Comparison of ENCODE assay signal across 3 cellular contexts in genomic region chr6:149186873-149187272, GRCh38.
TF ChIP-seq lines count a peak whose summit lies in the region.

No MANE protein-coding gene starts in this region.

TF ChIP-seq in HepG2, 621 proteins besides CTCF, POLR2A, EP300 and RAD21:
- TF ChIP-seq ZEB1 (IDR thresholded peaks at IDR 0.05; ENCODE audit: insufficient replicate concordance, low read depth) (no peak), RAD51 (IDR thresholded peaks at IDR 0.05; ENCODE audit: borderline replicate concordance) (peak; percentile 74; the same call in 1 of the 2 replicates)

TF ChIP-seq in GM12891, 5 proteins besides CTCF, POLR2A, EP300 and RAD21:
- TF ChIP-seq POLR2AphosphoS5 (IDR thresholded peaks at IDR 0.05; ENCODE audit: low read depth, low read length) (no peak), POU2F2 (IDR thresholded peaks at IDR 0.05; ENCODE audit: low read depth, low read length) (no peak), PAX5 (IDR thresholded peaks at IDR 0.05; ENCODE audit: insufficient read depth, low read length, severe bottlenecking) (no peak), TAF1 (IDR thresholded peaks at IDR 0.05; ENCODE audit: low read depth, low read length) (no peak), SPI1 (IDR thresholded peaks at IDR 0.05; ENCODE audit: low read depth, low read length) (no peak)
TF ChIP-seq in GM12891: peak in this region for 0.

TF ChIP-seq in K562, 482 proteins besides CTCF, POLR2A, EP300 and RAD21:
- TF ChIP-seq SRSF9 (IDR thresholded peaks at IDR 0.05; ENCODE audit: borderline replicate concordance, low read depth, low read length) (no peak), RAD51 (IDR thresholded peaks at IDR 0.05; ENCODE audit: borderline replicate concordance, low read depth) (0 out of 2 replicates have a peak, but pooled peaks have one; percentile 24), ZSCAN32 (CRISPR knock-in tag; IDR thresholded peaks at IDR 0.05) (no peak), MITF (IDR thresholded peaks at IDR 0.05) (no peak), ZNF79 (CRISPR knock-in tag; IDR thresholded peaks at IDR 0.05; ENCODE audit: low read depth) (no peak), TFE3 (CRISPR knock-in tag; IDR thresholded peaks at IDR 0.05) (peak; percentile 91), SMAD2 (IDR thresholded peaks at IDR 0.05; ENCODE audit: low read depth, low read length) (no peak), CBFA2T2 (conservative IDR thresholded peaks at IDR 0.05) (0 out of 2 replicates have a peak, but pooled peaks have one; percentile 7), TOE1 (IDR thresholded peaks at IDR 0.05; ENCODE audit: borderline replicate concordance) (peak; percentile 34; the same call in 1 of the 2 replicates), TOE1 (CRISPR knock-in tag; IDR thresholded peaks at IDR 0.05; ENCODE audit: borderline replicate concordance, low read depth) (no peak)
